Comparison of ENCODE assay signal across 8 cellular contexts in the genomic region with DNA sequence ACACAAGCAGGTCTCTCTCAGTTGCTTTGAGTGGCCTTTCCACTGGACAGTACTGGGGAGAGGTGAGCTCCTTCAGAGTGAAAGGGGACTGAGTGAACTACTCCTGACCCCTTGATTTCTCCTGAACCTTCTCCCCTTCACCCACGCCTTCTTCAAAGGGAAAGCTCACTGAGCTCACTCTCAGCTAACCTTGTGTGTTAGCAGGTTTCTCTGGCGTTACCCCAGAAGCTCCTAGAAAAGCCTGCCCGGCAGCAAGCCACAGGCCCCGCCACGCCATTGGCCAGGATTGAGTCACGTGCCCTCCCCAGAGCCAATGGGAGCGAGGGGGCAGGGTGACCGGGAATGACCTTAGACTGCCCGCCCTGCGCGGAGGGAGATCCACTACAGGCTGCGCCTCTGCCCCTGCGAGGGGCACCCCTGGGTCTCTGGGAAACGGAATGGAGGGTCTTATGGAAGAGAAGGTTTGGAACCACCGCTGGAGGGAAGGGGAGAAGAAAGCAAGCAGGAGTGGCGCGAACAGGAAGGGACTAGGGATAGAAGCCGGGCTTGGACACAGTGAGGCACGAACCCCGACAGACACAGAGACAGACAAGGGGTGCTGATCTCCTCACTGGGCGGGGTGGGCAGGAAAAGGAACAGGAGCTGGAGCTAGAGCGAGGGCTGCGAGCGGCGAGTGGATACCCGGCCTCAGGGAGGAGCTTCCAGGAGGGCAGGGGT. TPM values are rescaled to one million over a fixed set of nuclear protein-coding genes. Genes with fewer than 3 reads are reported as not detected.
A peak's percentile ranks its signal among the peaks of the same experiment; 100 is the strongest.
DNase-seq lines count a peak whose midpoint lies in the region; ATAC-seq and TF ChIP-seq lines count a peak whose summit lies in the region.

No MANE protein-coding gene starts in this region.

- H3K4me1 ChIP-seq in SJSA1 (replicated peaks) (peaks cover 15% of the 10 kb centered on the region), gastroesophageal sphincter (peaks cover 0 to 37% (median 10%) of the 10 kb centered on the region in 3 donors)

- peak; percentile 47 for DNase-seq in DMS153 (lab: John Stamatoyannopoulos, UW)
- peak; percentile 100 for DNase-seq in HuH-7 (ENCODE audit: low spot score)
- DNase-seq in SJSA1 (ENCODE audit: low read depth in 1 of 2, low spot score in 2 of 2), result peak; percentile 89 to 90
- DNase-seq in activated naive CD4-positive, alpha-beta T cell treated with anti-CD3 and anti-CD28 coated beads, Interleukin-2, amount 10 ng/mL, durations not matched to agents 7 days and 5 days, result peak; percentile 94
- peak; percentile 59 to 97 (median 91) for DNase-seq in nucleus accumbens (lab: John Stamatoyannopoulos, UW)
- peak; percentile 96 for DNase-seq in superior temporal gyrus (ENCODE audit: extremely low spot score)

- peak; percentile 90 for ATAC-seq in GM21447 (IDR thresholded peaks at IDR 0.05; ENCODE audit: unreplicated experiment)
- peak; percentile 99 for ATAC-seq in gastroesophageal sphincter

- TF ChIP-seq CTCF in gastroesophageal sphincter (IDR thresholded peaks at IDR 0.05), result no peak

- peak overlapping the region; percentile 94 for H3K27ac Mint-ChIP-seq in activated naive CD4-positive, alpha-beta T cell treated with anti-CD3 and anti-CD28 coated beads, Interleukin-2, amount 10 ng/mL, durations not matched to agents 7 days and 5 days

- peak; percentile 45 to 65 for TF ChIP-seq POLR2A in gastroesophageal sphincter (IDR thresholded peaks at IDR 0.05)

- CTCF ChIA-PET in activated naive CD4-positive, alpha-beta T cell treated with anti-CD3 and anti-CD28 coated beads, Interleukin-2, amount 10 ng/mL, durations not matched to agents 7 days and 5 days (lab: Charles Lee), result interaction anchor here (1.1 to 1.3 kb wide), 3 partner anchors 22 to 216 kb away, joined by 3 read pairs; no protein-coding TSS in a partner anchor

- no peaks in the 10 kb centered on the region for H3K9me3 Mint-ChIP-seq in activated naive CD4-positive, alpha-beta T cell treated with anti-CD3 and anti-CD28 coated beads, Interleukin-2, amount 10 ng/mL, durations not matched to agents 7 days and 5 days

- no peaks in the 10 kb centered on the region for H3K27me3 Mint-ChIP-seq in activated naive CD4-positive, alpha-beta T cell treated with anti-CD3 and anti-CD28 coated beads, Interleukin-2, amount 10 ng/mL, durations not matched to agents 7 days and 5 days

- H3K36me3 Mint-ChIP-seq in activated naive CD4-positive, alpha-beta T cell treated with anti-CD3 and anti-CD28 coated beads, Interleukin-2, amount 10 ng/mL, durations not matched to agents 7 days and 5 days, result peaks cover 29% of the 10 kb centered on the region

- H3K9me3 ChIP-seq in SJSA1 (replicated peaks) (no peaks in the 10 kb centered on the region), gastroesophageal sphincter (no peaks in the 10 kb centered on the region)

- H3K4me3 ChIP-seq in SJSA1 (peak overlapping the region; percentile 51), gastroesophageal sphincter (peak overlapping the region; percentile 49 to 72)

- H3K27me3 ChIP-seq in SJSA1 (replicated peaks), result no peaks in the 10 kb centered on the region
- no peaks in the 10 kb centered on the region for H3K27me3 ChIP-seq in gastroesophageal sphincter

- peak overlapping the region; percentile 94 for H3K4me3 Mint-ChIP-seq in activated naive CD4-positive, alpha-beta T cell treated with anti-CD3 and anti-CD28 coated beads, Interleukin-2, amount 10 ng/mL, durations not matched to agents 7 days and 5 days

- H3K4me1 Mint-ChIP-seq in activated naive CD4-positive, alpha-beta T cell treated with anti-CD3 and anti-CD28 coated beads, Interleukin-2, amount 10 ng/mL, durations not matched to agents 7 days and 5 days, result peaks cover 19% of the 10 kb centered on the region

- no peak for TF ChIP-seq EP300 in gastroesophageal sphincter (IDR thresholded peaks at IDR 0.05)

- H3K27ac ChIP-seq in SJSA1 (peak overlapping the region; percentile 37), gastroesophageal sphincter (peak overlapping the region; percentile 53 to 92 (median 90))

- 0% methylated on average over 1 to 12 of the region's 26 CpGs for WGBS in gastroesophageal sphincter (ENCODE audit: low coverage in 1 of 2), 2 donors

- no peaks in the 10 kb centered on the region for H3K36me3 ChIP-seq in SJSA1
- peaks cover 0 to 31% of the 10 kb centered on the region in 2 donors for H3K36me3 ChIP-seq in gastroesophageal sphincter

RNA-seq across cellular contexts. Expression of gene CLK3, which starts 17.4 kb away (rescaled TPM):
- 57.3 and 65.8 TPM in 2 replicates for total RNA-seq in SJSA1 (2014; rRNA removed; shearing (Covaris generic))
- 100 to 1,000 TPM in 1 of 4 donors, 10 to 100 TPM in 3; 62.8 to 108 (median 82.5) TPM for total RNA-seq in gastroesophageal sphincter

RNA-seq across cellular contexts. Expression of gene ARID3B, which starts 57.3 kb away (rescaled TPM):
- 0.44 and 1.4 TPM in 2 replicates for total RNA-seq in SJSA1 (2014; rRNA removed; shearing (Covaris generic))
- total RNA-seq in gastroesophageal sphincter, result 1 to 10 TPM; 2.9 to 8.4 (median 6.9) TPM

Comparison
In these comparisons a context has a peak if more than half of its experiments do, and no peak if none do; other contexts are left out.
1. Peak in every context shown above with its lines: DNase-seq, ATAC-seq, H3K4me3 ChIP-seq and H3K27ac ChIP-seq.
2. DNase-seq: peak in every context shown above with its lines; median percentile 100 in HuH-7; 96 in superior temporal gyrus; 94 in activated naive CD4-positive, alpha-beta T cell treated with anti-CD3 and anti-CD28 coated beads, Interleukin-2, amount 10 ng/mL, durations not matched to agents 7 days and 5 days; 91 in nucleus accumbens; 90 in SJSA1; 47 in DMS153.